In the genomic region with DNA sequence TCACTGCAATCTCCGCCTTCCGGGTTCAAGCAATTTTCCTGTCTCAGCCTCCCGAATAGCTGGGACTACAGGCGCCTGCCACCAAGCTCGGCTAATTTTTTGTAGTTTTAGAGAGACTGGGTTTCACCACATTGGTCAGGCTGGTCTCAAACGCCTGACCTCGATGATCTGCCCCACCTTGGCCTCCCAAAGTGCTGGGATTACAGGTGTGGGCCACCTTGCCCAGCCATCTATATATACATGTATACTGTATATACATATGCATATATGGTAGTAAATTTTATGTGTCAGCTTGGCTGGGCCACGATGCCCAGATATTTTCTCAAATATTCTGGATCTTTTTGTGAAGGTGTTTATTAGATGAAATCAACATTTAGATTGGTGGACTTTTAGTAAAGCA, we compare ENCODE assay signal across 23 cellular contexts. TPM values are rescaled to one million over a fixed set of nuclear protein-coding genes. Genes with fewer than 3 reads are reported as not detected.
DNase-seq lines count a peak whose midpoint lies in the region; ATAC-seq, FAIRE-seq and TF ChIP-seq lines count a peak whose summit lies in the region.
"Had no signal": no experiment of that assay in that cellular context is flagged by ENCODE, and none has a peak within 500 bp of the region (broad histone marks: within the 10 kb centered on the region; RNA-seq: fewer than 3 reads in every experiment).

No MANE protein-coding gene starts in this region.

- H3K4me1 Mint-ChIP-seq in osteocyte (ENCODE audit: unreplicated experiment), result peaks cover 6% of the 10 kb centered on the region

- POLR2A ChIA-PET in HepG2 (lab: Yijun Ruan, JAX), result interaction anchor here (1.2 to 1.5 kb wide), 2 partner anchors 19 to 102 kb away, joined by 3 to 4 read pairs; a partner anchor contains a TSS

- no peaks in the 10 kb centered on the region for H3K4me1 ChIP-seq in HepG2 (ENCODE audit: insufficient read depth, low read length)
- no peaks in the 10 kb centered on the region for H3K4me1 ChIP-seq in right lobe of liver
- H3K4me1 ChIP-seq in uterus, result no peaks in the 10 kb centered on the region
- H3K4me1 ChIP-seq: BLaER1 treated with 17β-estradiol and CSF1 and Interleukin-3, amounts not matched to agents 10 nM and 100 nM had no signal

- no peak overlapping the region for H3K27ac ChIP-seq in HepG2 (ENCODE audit: extremely low read length, insufficient read depth, low read length)
- no peak overlapping the region for H3K27ac ChIP-seq in right lobe of liver
- H3K27ac ChIP-seq in uterus, result no peak overlapping the region
- H3K27ac ChIP-seq: 22Rv1; A549; BLaER1 treated with 17β-estradiol and CSF1 and Interleukin-3, amounts not matched to agents 10 nM and 100 nM; C4-2B had no signal

- H3K9ac ChIP-seq in HepG2 (ENCODE audit: insufficient read depth, low read depth, low read length), result no peak overlapping the region
- H3K9ac ChIP-seq: BLaER1 treated with 17β-estradiol and CSF1 and Interleukin-3, amounts not matched to agents 10 nM and 100 nM had no signal

- TF ChIP-seq RAD21 in HepG2 (CRISPR knock-in tag; IDR thresholded peaks at IDR 0.05), result no peak

- H3K9me3 ChIP-seq in HepG2 (ENCODE audit: low read length), result no peaks in the 10 kb centered on the region
- H3K9me3 ChIP-seq in right lobe of liver, result no peaks in the 10 kb centered on the region
- H3K9me3 ChIP-seq in uterus, result no peaks in the 10 kb centered on the region

- DNase-seq in HepG2 (ENCODE audit: low spot score) (no peak), right lobe of liver (no peak), osteocyte (ENCODE audit: extremely low spot score, unreplicated experiment) (peak; percentile 66), uterus (no peak)
- no peak for DNase-seq in activated CD8-positive, alpha-beta memory T cell treated with anti-CD3 and anti-CD28 coated beads, Interleukin-2, amount 50 U/mL, for 4 hours
- DNase-seq: AML-193; CD4-positive, alpha-beta T cell; CD8-positive, alpha-beta memory T cell; COR-L47; DMS 273 treated with DMSO at 0.1 percent for 48 hours; DMS153; DMS79; DND-41; EL; GDM1 had no signal

- no peak for ATAC-seq in HepG2
- ATAC-seq in right lobe of liver, result no peak
- ATAC-seq: GM12878 had no signal

- 97% methylated on average over 8 of the region's 8 CpGs for WGBS in HepG2 (ENCODE audit: low lambda C conversion rate)
- WGBS in right lobe of liver (ENCODE audit: insufficient coverage, low coverage, low lambda C conversion rate, missing lambda C conversion rate), result 97% methylated on average over 6 of the region's 8 CpGs

- TSS peak; percentile 11 for BruUV-seq in HepG2 (replicated peaks; lab: Mats Ljungman, UMichigan)

- in situ Hi-C loops in HepG2 (cut with HindIII; ENCODE audit: extremely low pct_ligation_motif_present, low pct_unique_long_range_greater_than_20kb), result no loop called here

- H3K4me3 Mint-ChIP-seq in osteocyte (ENCODE audit: unreplicated experiment), result no peak overlapping the region
- H3K4me3 Mint-ChIP-seq: B cell; CD4-positive, alpha-beta T cell; CD8-positive, alpha-beta memory T cell had no signal

- H3K36me3 ChIP-seq in HepG2 (replicated peaks in 1 of 2; ENCODE audit: control insufficient read depth in 1 of 2, insufficient read depth in 2 of 2, low read length in 2 of 2) (peaks cover 13 to 41% of the 10 kb centered on the region in 2 experiments), right lobe of liver (no peaks in the 10 kb centered on the region), uterus (no peaks in the 10 kb centered on the region)

- no peaks in the 10 kb centered on the region for H3K9me3 Mint-ChIP-seq in osteocyte (ENCODE audit: unreplicated experiment)
- H3K9me3 Mint-ChIP-seq: CD4-positive, alpha-beta T cell had no signal

- H3K36me3 Mint-ChIP-seq in osteocyte (ENCODE audit: unreplicated experiment), result peaks cover 2% of the 10 kb centered on the region

- TF ChIP-seq CTCF in HepG2 (CRISPR knock-in tag; IDR thresholded peaks at IDR 0.05), result no peak
- no peak for TF ChIP-seq CTCF in right lobe of liver (IDR thresholded peaks at IDR 0.05)
- no peak for TF ChIP-seq CTCF in osteocyte (IDR thresholded peaks at IDR 0.05)
- TF ChIP-seq CTCF in uterus (IDR thresholded peaks at IDR 0.05), result no peak

- CTCF ChIA-PET in HepG2 (lab: Yijun Ruan, JAX; ENCODE audit: low intra/inter-chr PET ratio, low total read pairs), result no interaction called here

- TF ChIP-seq EP300 in HepG2 (IDR thresholded peaks at IDR 0.05; ENCODE audit: low read depth in 2 of 2, low read length in 2 of 2), result no peak
- no peak for TF ChIP-seq EP300 in HepG2 (CRISPR knock-in tag; IDR thresholded peaks at IDR 0.05; ENCODE audit: borderline replicate concordance)

- H4K20me1 ChIP-seq in HepG2 (ENCODE audit: insufficient read depth, low read length), result no peaks in the 10 kb centered on the region

- no peak for FAIRE-seq in HepG2 (lab: Jason Lieb, UNC)
- FAIRE-seq: A549, GM12878, GM12892, GM18507 had no signal

- H2AFZ ChIP-seq in HepG2 (ENCODE audit: low read length), result no peak overlapping the region

- H3K4me3 ChIP-seq in HepG2 (replicated peaks in 1 of 3; ENCODE audit: insufficient read depth in 1 of 3, low read depth in 2 of 3, low read length in 3 of 3) (no peak overlapping the region), right lobe of liver (no peak overlapping the region), uterus (no peak overlapping the region)
- H3K4me3 ChIP-seq: A549; BLaER1 treated with 17β-estradiol and CSF1 and Interleukin-3, amounts not matched to agents 10 nM and 100 nM; GM12878 had no signal

- H3K27ac Mint-ChIP-seq in osteocyte (ENCODE audit: unreplicated experiment), result no peak overlapping the region
- H3K27ac Mint-ChIP-seq: B cell; CD4-positive, alpha-beta T cell had no signal

- TF ChIP-seq POLR2A in HepG2 (IDR thresholded peaks at IDR 0.05; ENCODE audit: insufficient read depth in 1 of 2, low read depth in 2 of 2, low read length in 2 of 2), result no peak
- no peak for TF ChIP-seq POLR2A in right lobe of liver (IDR thresholded peaks at IDR 0.05)
- TF ChIP-seq POLR2A in uterus (IDR thresholded peaks at IDR 0.05), result no peak

- H3K79me2 ChIP-seq in HepG2 (ENCODE audit: insufficient read depth, low read length), result peaks cover 22% of the 10 kb centered on the region

- H3K4me2 ChIP-seq in HepG2 (ENCODE audit: low read depth, low read length), result no peak overlapping the region
- H3K4me2 ChIP-seq: A549; BLaER1 treated with 17β-estradiol and CSF1 and Interleukin-3, amounts not matched to agents 10 nM and 100 nM had no signal

- H3K27me3 Mint-ChIP-seq in osteocyte (ENCODE audit: unreplicated experiment), result no peaks in the 10 kb centered on the region
- H3K27me3 Mint-ChIP-seq: B cell; CD4-positive, alpha-beta T cell; CD8-positive, alpha-beta memory T cell had no signal

- H3K27me3 ChIP-seq in HepG2 (ENCODE audit: control insufficient read depth in 1 of 2, insufficient read depth in 2 of 2, low read length in 2 of 2) (no peaks in the 10 kb centered on the region), right lobe of liver (no peaks in the 10 kb centered on the region), uterus (no peaks in the 10 kb centered on the region)
- H3K27me3 ChIP-seq: BLaER1 treated with 17β-estradiol and CSF1 and Interleukin-3, amounts not matched to agents 10 nM and 100 nM had no signal

- intact Hi-C loops in HepG2 (cut with micrococcal nuclease; ENCODE audit: unreplicated experiment) (no loop called here), right lobe of liver (cut with DNase I) (no loop called here), uterus (cut with DNase I; ENCODE audit: low total_unique reads) (no loop called here)

TF ChIP-seq in HepG2, 621 proteins besides CTCF, POLR2A, EP300 and RAD21 (continues in another document):
- no peak for TF ChIP-seq ZNF557 (CRISPR knock-in tag; IDR thresholded peaks at IDR 0.05)
- no peak for TF ChIP-seq AKAP8 (CRISPR knock-in tag; IDR thresholded peaks at IDR 0.05)

RNA-seq across cellular contexts. Expression of a gene that starts 18.8 kb away (rescaled TPM):
- total RNA-seq in HepG2 (2016; rRNA removed; fragmentation: Illumina TruSeq; extraction: Trizol), result 25.9 and 27.5 TPM in 2 replicates
- 42.0 and 44.0 TPM in 2 replicates for total RNA-seq in HepG2 (2016; cell fraction: cytosol; rRNA removed; fragmentation: Illumina TruSeq; extraction: Trizol; ENCODE audit: low read depth)
- total RNA-seq in HepG2 (2016; cell fraction: insoluble cytoplasmic fraction; rRNA removed; fragmentation: Illumina TruSeq; extraction: Trizol), result 24.2 and 27.7 TPM in 2 replicates
- 15.8 and 18.1 TPM in 2 replicates for total RNA-seq in HepG2 (2016; cell fraction: membrane; rRNA removed; fragmentation: Illumina TruSeq; extraction: Trizol)
- total RNA-seq in HepG2 (2016; cell fraction: nucleus; rRNA removed; fragmentation: Illumina TruSeq; extraction: Trizol), result 32.1 and 40.4 TPM in 2 replicates
- 4.4 and 6.0 TPM in 2 replicates for polyA plus RNA-seq in HepG2 (2011; rRNA removed)
- polyA plus RNA-seq in HepG2 (2011; cell fraction: cytosol; rRNA removed), result 2.9 and 3.4 TPM in 2 replicates
- polyA plus RNA-seq in HepG2 (2011; cell fraction: nucleus; rRNA removed), result 4.2 and 6.8 TPM in 2 replicates
- polyA plus RNA-seq in HepG2 (2012), result 3.7 and 7.6 TPM in 2 replicates
- 0.89 TPM in 2 replicates for polyA plus RNA-seq in HepG2 (2016; cell fraction: cytosol; fragmentation: Illumina TruSeq; extraction: Trizol; ENCODE audit: low read depth)
- polyA plus RNA-seq in HepG2 (2016; cell fraction: insoluble cytoplasmic fraction; fragmentation: Illumina TruSeq; extraction: Trizol; ENCODE audit: low read depth), result 14.5 and 15.0 TPM in 2 replicates
- 2.6 and 2.7 TPM in 2 replicates for polyA plus RNA-seq in HepG2 (2016; cell fraction: membrane; fragmentation: Illumina TruSeq; extraction: Trizol; ENCODE audit: low read depth)
- 18.1 and 20.7 TPM in 2 replicates for polyA plus RNA-seq in HepG2 (2016; cell fraction: nucleus; fragmentation: Illumina TruSeq; extraction: Trizol; ENCODE audit: insufficient read depth, low read depth)
- 16.9 and 19.2 TPM in 2 replicates for polyA minus RNA-seq in HepG2 (2011; rRNA and poly(A)+ RNA removed; ENCODE audit: low replicate concordance)
- 10.9 and 13.3 TPM in 2 replicates for polyA minus RNA-seq in HepG2 (2011; cell fraction: cytosol; rRNA and poly(A)+ RNA removed)
- 27.9 and 29.1 TPM in 2 replicates for polyA minus RNA-seq in HepG2 (2011; cell fraction: nucleus; rRNA and poly(A)+ RNA removed)
- 1 to 10 TPM; 1.8 to 3.9 (median 2.2) TPM for total RNA-seq in right lobe of liver
- total RNA-seq in osteocyte, result 6.7 and 7.2 TPM in 2 replicates
- total RNA-seq in uterus, result 10 to 100 TPM in 3 of 4 donors, under 1 TPM in 1; 0.51 to 28.1 (median 12.0) TPM
